In genomic region chr1:207025144-207025880, GRCh38 we compare ENCODE assay signal across 9 cellular contexts. TPM values are rescaled to one million over a fixed set of nuclear protein-coding genes. Genes with fewer than 3 reads are reported as not detected.
A peak's percentile ranks its signal among the peaks of the same experiment; 100 is the strongest.
DNase-seq lines count a peak whose midpoint lies in the region; ATAC-seq, FAIRE-seq and TF ChIP-seq lines count a peak whose summit lies in the region.
"Had no signal": no experiment of that assay in that cellular context is flagged by ENCODE, and none has a peak within 500 bp of the region (broad histone marks: within the 10 kb centered on the region; RNA-seq: fewer than 3 reads in every experiment).

No MANE protein-coding gene starts in this region.

- POLR2A ChIA-PET in H1 (lab: Charles Lee; ENCODE audit: partially characterized antibody): interaction anchor here (0.5 to 1.0 kb wide), 5 partner anchors 8 to 1210 kb away, joined by 3 to 6 read pairs (median 3); partner anchors contain the start of gene C1orf116
- POLR2A ChIA-PET in OCI-LY7 (lab: Charles Lee): interaction anchor here (0.5 kb wide), 1 partner anchor 416 kb away, joined by 3 read pairs; no protein-coding TSS in a partner anchor

- H2BK20ac ChIP-seq in H1 (ENCODE audit: low read length): no peak overlapping the region

- H4K8ac ChIP-seq in H1 (ENCODE audit: extremely low read depth, insufficient read depth, low read length): no peak overlapping the region; the same call in 1 of the 2 replicates

- H2BK120ac ChIP-seq in H1 (replicated peaks; ENCODE audit: low read depth, low read length): no peak overlapping the region

- TF ChIP-seq CTCF in NB4 (IDR thresholded peaks at IDR 0.05; ENCODE audit: low read depth, low read length) (no peak), H1 (IDR thresholded peaks at IDR 0.05; ENCODE audit: control extremely low read depth in 1 of 3, insufficient read depth in 1 of 3, low read depth in 1 of 3, low read length in 3 of 3) (no peak), lung (IDR thresholded peaks at IDR 0.05; ENCODE audit: control extremely low read depth, extremely low read depth) (no peak), OCI-LY7 (conservative IDR thresholded peaks at IDR 0.05; ENCODE audit: low read length) (no peak)

- H3K23ac ChIP-seq in H1 (ENCODE audit: insufficient read length): no peak overlapping the region

- H3K4me2 ChIP-seq in H1 (ENCODE audit: insufficient read depth in 1 of 2, low read depth in 2 of 2, low read length in 2 of 2) (peak overlapping the region; percentile 0 to 47; a peak in 3 of 4 replicates), OCI-LY7 (ENCODE audit: low read length) (no peak overlapping the region)

- H2BK12ac ChIP-seq in H1 (ENCODE audit: low read depth, low read length): no peak overlapping the region

- TF ChIP-seq EP300 in H1 (IDR thresholded peaks at IDR 0.05; ENCODE audit: borderline replicate concordance in 1 of 2, low read depth in 2 of 2, low read length in 2 of 2): no peak

- H3K56ac ChIP-seq in H1 (replicated peaks; ENCODE audit: insufficient read length, low read depth, low read length): no peak overlapping the region

- H2BK5ac ChIP-seq in H1 (ENCODE audit: low read depth, low read length): no peak overlapping the region

- H4K91ac ChIP-seq in H1 (replicated peaks; ENCODE audit: insufficient read length, low read length): no peak overlapping the region

- H3K4me3 Mint-ChIP-seq in activated T-helper 1 cell treated with anti-CD3 and anti-CD28 coated beads, Interleukin-12 subunit alpha, Interleukin-12 subunit beta, Interleukin-2, Interleukin-4 antibody, amounts not matched to agents 30 ng/mL and 10 ng/mL and 1 ng/mL, durations not matched to agents 14 hours and 24 hours and 36 hours: no peak overlapping the region

- H3K36me3 ChIP-seq in ACC112 (ENCODE audit: insufficient read depth, low read length) (no peaks in the 10 kb centered on the region), H1 (ENCODE audit: control insufficient read depth in 2 of 4, insufficient read depth in 4 of 4, low read length in 3 of 4) (peaks cover 0 to 2% (median 0%) of the 10 kb centered on the region in 4 experiments; a peak in 2 of 8 replicates), lung (ENCODE audit: control insufficient read depth in 2 of 2, insufficient read depth in 2 of 2, low read length in 2 of 2) (peaks cover 0 to 4% of the 10 kb centered on the region in 2 donors), OCI-LY7 (ENCODE audit: insufficient read depth, low read length) (no peaks in the 10 kb centered on the region)

- H3K79me2 ChIP-seq in ACC112 (ENCODE audit: control insufficient read depth, insufficient read depth, low read length, unreplicated experiment) (no peaks in the 10 kb centered on the region), H1 (ENCODE audit: control insufficient read depth in 1 of 2, insufficient read depth in 2 of 2, low read length in 2 of 2) (no peaks in the 10 kb centered on the region), OCI-LY7 (ENCODE audit: insufficient read depth, low read depth, low read length) (no peaks in the 10 kb centered on the region)

- TF ChIP-seq POLR2A in NB4 (IDR thresholded peaks at IDR 0.05; ENCODE audit: extremely low read depth, insufficient read length) (no peak), H1 (IDR thresholded peaks at IDR 0.05; ENCODE audit: control extremely low read depth in 1 of 2, low read depth in 2 of 2, low read length in 2 of 2) (no peak)

- no peak overlapping the region for H3K4ac ChIP-seq in H1 (replicated peaks; ENCODE audit: insufficient read length, low read depth, low read length)

- FAIRE-seq in H1 (lab: Jason Lieb, UNC): no peak

- no peak overlapping the region for H3K14ac ChIP-seq in H1 (ENCODE audit: insufficient read length)

- H3K27me3 ChIP-seq in ACC112 (ENCODE audit: insufficient read depth, low read length) (peaks cover 18% of the 10 kb centered on the region), H1 (replicated peaks in 1 of 4; ENCODE audit: control insufficient read depth in 3 of 4, extremely low read depth in 1 of 4, insufficient read depth in 3 of 4, low read length in 3 of 4) (no peaks in the 10 kb centered on the region), lung (ENCODE audit: control insufficient read depth, insufficient read depth) (no peaks in the 10 kb centered on the region)

- H3K9me3 ChIP-seq in H1 (ENCODE audit: insufficient read depth in 2 of 2, low read depth in 1 of 2, low read length in 1 of 2): no peaks in the 10 kb centered on the region
- no peaks in the 10 kb centered on the region for H3K9me3 ChIP-seq in lung (ENCODE audit: control insufficient read depth in 2 of 2, insufficient read depth in 1 of 2, low read length in 1 of 2)
- H3K9me3 ChIP-seq in OCI-LY7 (ENCODE audit: low read length): no peaks in the 10 kb centered on the region

- peak; percentile 48 for ATAC-seq in lung (ENCODE audit: insufficient read depth, low FRiP score)

- H3K4me1 ChIP-seq in ACC112 (ENCODE audit: control insufficient read depth, insufficient read depth, low read length, unreplicated experiment): peaks cover 42% of the 10 kb centered on the region
- peaks cover 3 to 11% (median 9%) of the 10 kb centered on the region in 4 experiments; a peak in 6 of 7 replicates for H3K4me1 ChIP-seq in H1 (replicated peaks in 1 of 4; ENCODE audit: control insufficient read depth in 3 of 4, insufficient read depth in 4 of 4, low read length in 3 of 4)
- H3K4me1 ChIP-seq in lung (ENCODE audit: control insufficient read depth in 2 of 2, insufficient read depth in 2 of 2, low read length in 2 of 2): peaks cover 0 to 17% of the 10 kb centered on the region in 2 donors
- no peaks in the 10 kb centered on the region for H3K4me1 ChIP-seq in OCI-LY7 (ENCODE audit: insufficient read depth, low read length, poor library complexity, severe bottlenecking)

- peak overlapping the region in 2 of 4 experiments; percentile 22 to 43; a peak in 1 of 7 replicates for H3K9ac ChIP-seq in H1 (replicated peaks in 1 of 4; ENCODE audit: extremely low read depth in 1 of 4, low read depth in 3 of 4, low read length in 3 of 4)

- no peak for TF ChIP-seq RAD21 in H1 (IDR thresholded peaks at IDR 0.05 in 1 of 2, conservative IDR thresholded peaks at IDR 0.05 in 1 of 2; ENCODE audit: low read depth in 2 of 2, low read length in 2 of 2)

- intact Hi-C loops in OCI-LY7 (cut with micrococcal nuclease; ENCODE audit: unreplicated experiment): no loop called here
- intact Hi-C loops in activated T-helper 1 cell treated with anti-CD3 and anti-CD28 coated beads, Interleukin-12 subunit alpha, Interleukin-12 subunit beta, Interleukin-2, Interleukin-4 antibody, amounts not matched to agents 30 ng/mL and 10 ng/mL and 1 ng/mL, durations not matched to agents 14 hours and 24 hours and 36 hours (cut with micrococcal nuclease): no loop called here

- H3K23me2 ChIP-seq in H1 (ENCODE audit: low read depth, low read length): no peaks in the 10 kb centered on the region

- no peak overlapping the region for H3K18ac ChIP-seq in H1 (ENCODE audit: extremely low read depth, low read length)

- no peaks in the 10 kb centered on the region for H3K9me3 Mint-ChIP-seq in activated T-helper 1 cell treated with anti-CD3 and anti-CD28 coated beads, Interleukin-12 subunit alpha, Interleukin-12 subunit beta, Interleukin-2, Interleukin-4 antibody, amounts not matched to agents 30 ng/mL and 10 ng/mL and 1 ng/mL, durations not matched to agents 14 hours and 24 hours and 36 hours

- H3K27ac ChIP-seq in ACC112 (ENCODE audit: low read depth, low read length) (peak overlapping the region; percentile 35; the same call in 1 of the 2 replicates), H1 (ENCODE audit: low read depth, low read length) (no peak overlapping the region), lung (ENCODE audit: low read depth in 1 of 2, low read length in 1 of 2) (peak overlapping the region; percentile 79 to 95), OCI-LY7 (ENCODE audit: low read depth, low read length, poor library complexity, severe bottlenecking) (no peak overlapping the region)

- no peaks in the 10 kb centered on the region for H4K20me1 ChIP-seq in H1 (replicated peaks in 1 of 2; ENCODE audit: control insufficient read depth in 1 of 2, insufficient read depth in 2 of 2, low read length in 2 of 2)
- no peaks in the 10 kb centered on the region for H4K20me1 ChIP-seq in OCI-LY7 (ENCODE audit: insufficient read depth, low read length)

- WGBS in H1 (ENCODE audit: extremely low coverage in 1 of 2, insufficient coverage in 1 of 2, insufficient read length in 1 of 2, insufficient replicate concordance in 2 of 2, low coverage in 1 of 2, low lambda C conversion rate in 2 of 2, missing lambda C conversion rate in 1 of 2), 2 experiments: 45% methylated on average over 2 of the region's 5 CpGs; no CpG with 5 or more reads in 1 of the 2 experiments
- 46 to 51% methylated on average over 4 to 5 of the region's 5 CpGs for WGBS in lung, 2 donors

- no peak overlapping the region for H2BK15ac ChIP-seq in H1 (ENCODE audit: low read length)

- H3K79me1 ChIP-seq in H1 (ENCODE audit: low read depth, low read length): no peaks in the 10 kb centered on the region

- H3K4me3 ChIP-seq in ACC112 (ENCODE audit: low read depth, low read length) (no peak overlapping the region), NB4 (ENCODE audit: low read depth, low read length) (peak overlapping the region; percentile 9), H1 (ENCODE audit: extremely low read depth in 1 of 4, insufficient read depth in 2 of 4, low read depth in 3 of 4, low read length in 4 of 4) (peak overlapping the region in 2 of 4 experiments; percentile 17 to 26; a peak in 3 of 8 replicates), lung (no peak overlapping the region), OCI-LY7 (ENCODE audit: low read depth, low read length, poor library complexity, severe bottlenecking) (no peak overlapping the region)

- H3K27ac Mint-ChIP-seq in activated T-helper 1 cell treated with anti-CD3 and anti-CD28 coated beads, Interleukin-12 subunit alpha, Interleukin-12 subunit beta, Interleukin-2, Interleukin-4 antibody, amounts not matched to agents 30 ng/mL and 10 ng/mL and 1 ng/mL, durations not matched to agents 14 hours and 24 hours and 36 hours: no peak overlapping the region

- CTCF ChIA-PET in H1 (lab: Charles Lee; ENCODE audit: partially characterized antibody): interaction anchor here (0.6 to 10.5 kb wide), 10 partner anchors 17 to 161 kb away, joined by 3 to 122 read pairs (median 3); no protein-coding TSS in a partner anchor
- CTCF ChIA-PET in OCI-LY7 (lab: Charles Lee; ENCODE audit: unreplicated experiment): no interaction called here

- peaks cover 20% of the 10 kb centered on the region for H3K27me3 Mint-ChIP-seq in activated T-helper 1 cell treated with anti-CD3 and anti-CD28 coated beads, Interleukin-12 subunit alpha, Interleukin-12 subunit beta, Interleukin-2, Interleukin-4 antibody, amounts not matched to agents 30 ng/mL and 10 ng/mL and 1 ng/mL, durations not matched to agents 14 hours and 24 hours and 36 hours (ENCODE audit: insufficient read depth)

- H3K4me1 Mint-ChIP-seq in activated T-helper 1 cell treated with anti-CD3 and anti-CD28 coated beads, Interleukin-12 subunit alpha, Interleukin-12 subunit beta, Interleukin-2, Interleukin-4 antibody, amounts not matched to agents 30 ng/mL and 10 ng/mL and 1 ng/mL, durations not matched to agents 14 hours and 24 hours and 36 hours (ENCODE audit: low read depth): no peaks in the 10 kb centered on the region

- no TSS peak for BruUV-seq in OCI-LY7 (replicated peaks; lab: Mats Ljungman, UMichigan)

- no peak overlapping the region for H2AFZ ChIP-seq in ACC112 (ENCODE audit: low read length, unreplicated experiment)
- H2AFZ ChIP-seq in H1 (ENCODE audit: low read length): no peak overlapping the region
- no peak overlapping the region for H2AFZ ChIP-seq in OCI-LY7 (ENCODE audit: low read length)

- no peak overlapping the region for H2AK5ac ChIP-seq in H1 (ENCODE audit: low read depth, low read length)

- no peak overlapping the region for H4K5ac ChIP-seq in H1 (ENCODE audit: insufficient read length, low read depth, low read length)

- no peaks in the 10 kb centered on the region for H3K36me3 Mint-ChIP-seq in activated T-helper 1 cell treated with anti-CD3 and anti-CD28 coated beads, Interleukin-12 subunit alpha, Interleukin-12 subunit beta, Interleukin-2, Interleukin-4 antibody, amounts not matched to agents 30 ng/mL and 10 ng/mL and 1 ng/mL, durations not matched to agents 14 hours and 24 hours and 36 hours (ENCODE audit: low read depth)

- no peaks in the 10 kb centered on the region for H3K9me2 ChIP-seq in OCI-LY7 (ENCODE audit: insufficient read depth, low read length)

- DNase-seq in NB4 (ENCODE audit: low read depth): peak; percentile 31
- DNase-seq in H1 (ENCODE audit: low read depth in 1 of 2, low spot score in 2 of 2): peak in 1 of 2 experiments; percentile 55
- no peak for DNase-seq in lung (ENCODE audit: low spot score)
- DNase-seq in NCI-H1092 (lab: John Stamatoyannopoulos, UW): no peak
- DNase-seq in activated naive CD4-positive, alpha-beta T cell treated with Interleukin-2 at 50 U/mL for 16 hours: no peak
- DNase-seq in OCI-LY7 (ENCODE audit: low spot score): no peak
- no peak for DNase-seq in activated T-helper 1 cell treated with anti-CD3 and anti-CD28 coated beads, Interleukin-12 subunit alpha, Interleukin-12 subunit beta, Interleukin-2, Interleukin-4 antibody, amounts not matched to agents 30 ng/mL and 10 ng/mL and 1 ng/mL, durations not matched to agents 14 hours and 24 hours and 36 hours (ENCODE audit: low spot score)

RNA-seq across cellular contexts. Expression of gene C1orf116, which starts 7.2 kb away (rescaled TPM):
- 3.8 and 3.9 TPM in 2 replicates for total RNA-seq in H1 (2021; fragmentation: NEBNext Ultra II Directional; extraction: Animal tissue kit (Norgen Biotek cat#: 25700))
- polyA plus RNA-seq in H1 (2011; rRNA removed) (1.7 and 2.2 TPM in 2 replicates), lung (10 to 100 TPM; 27.7 to 59.9 TPM)
- 1.1 TPM for polyA plus RNA-seq in H1 (2011; cell fraction: cytosol; rRNA removed)
- 2.6 TPM for polyA plus RNA-seq in H1 (2011; cell fraction: nucleus; rRNA removed)
- 3.0 to 3.3 TPM (median 3.2 TPM) in 4 replicates for polyA plus RNA-seq in H1 (2012, experiment 1 of 2)
- polyA plus RNA-seq in H1 (2012, experiment 2 of 2): 2.9 TPM
- polyA plus RNA-seq in H1 (2013, experiment 1 of 2): 2.7 TPM
- polyA plus RNA-seq in H1 (2013, experiment 2 of 2): 2.8 TPM
- 2.0 and 2.4 TPM in 2 replicates for polyA minus RNA-seq in H1 (2011; rRNA and poly(A)+ RNA removed)
- 1.8 TPM for polyA minus RNA-seq in H1 (2011; cell fraction: cytosol; rRNA and poly(A)+ RNA removed)
- polyA minus RNA-seq in H1 (2011; cell fraction: nucleus; rRNA and poly(A)+ RNA removed): 3.3 TPM
- total RNA-seq in lung (100 to 1,000 TPM; 123 to 130 TPM), OCI-LY7 (2022) (not detected in 2 replicates)
- not detected in 2 replicates for total RNA-seq in OCI-LY7 (2014; rRNA removed; shearing (Covaris generic))
- not detected in 2 replicates for total RNA-seq in activated T-helper 1 cell treated with anti-CD3 and anti-CD28 coated beads, Interleukin-12 subunit alpha, Interleukin-12 subunit beta, Interleukin-2, Interleukin-4 antibody, amounts not matched to agents 30 ng/mL and 10 ng/mL and 1 ng/mL, durations not matched to agents 14 hours and 24 hours and 36 hours
- polyA plus RNA-seq: BJ had no signal

RNA-seq across cellular contexts. Expression of gene YOD1, which starts 25.7 kb away (rescaled TPM):
- total RNA-seq in H1 (2021; fragmentation: NEBNext Ultra II Directional; extraction: Animal tissue kit (Norgen Biotek cat#: 25700)): 11.8 TPM in 2 replicates
- polyA plus RNA-seq in H1 (2011; rRNA removed): 1.1 and 1.9 TPM in 2 replicates
- polyA plus RNA-seq in H1 (2011; cell fraction: cytosol; rRNA removed): 2.5 TPM
- 1.4 TPM for polyA plus RNA-seq in H1 (2011; cell fraction: nucleus; rRNA removed)
- polyA plus RNA-seq in H1 (2012, experiment 1 of 2): 2.8 to 6.8 TPM (median 3.8 TPM) in 4 replicates
- polyA plus RNA-seq in H1 (2012, experiment 2 of 2): 0.34 TPM
- 5.9 TPM for polyA plus RNA-seq in H1 (2013, experiment 1 of 2)
- 5.5 TPM for polyA plus RNA-seq in H1 (2013, experiment 2 of 2)
- polyA minus RNA-seq in H1 (2011; rRNA and poly(A)+ RNA removed): 4.0 and 5.6 TPM in 2 replicates
- 4.0 TPM for polyA minus RNA-seq in H1 (2011; cell fraction: cytosol; rRNA and poly(A)+ RNA removed)
- polyA minus RNA-seq in H1 (2011; cell fraction: nucleus; rRNA and poly(A)+ RNA removed): 17.4 TPM
- 10 to 100 TPM in 1 of 2 donors, 1 to 10 TPM in 1; 7.1 to 34.4 TPM for total RNA-seq in lung
- 1 to 10 TPM; 3.4 to 3.7 TPM for polyA plus RNA-seq in lung
- total RNA-seq in OCI-LY7 (2014; rRNA removed; shearing (Covaris generic)): 13.1 and 16.2 TPM in 2 replicates
- total RNA-seq in OCI-LY7 (2022): 16.5 and 17.4 TPM in 2 replicates
- 8.4 and 8.7 TPM in 2 replicates for total RNA-seq in activated T-helper 1 cell treated with anti-CD3 and anti-CD28 coated beads, Interleukin-12 subunit alpha, Interleukin-12 subunit beta, Interleukin-2, Interleukin-4 antibody, amounts not matched to agents 30 ng/mL and 10 ng/mL and 1 ng/mL, durations not matched to agents 14 hours and 24 hours and 36 hours

RNA-seq across cellular contexts. Expression of gene PFKFB2, which starts 27.8 kb away (rescaled TPM):
- 17.8 and 19.1 TPM in 2 replicates for total RNA-seq in H1 (2021; fragmentation: NEBNext Ultra II Directional; extraction: Animal tissue kit (Norgen Biotek cat#: 25700))
- polyA plus RNA-seq in H1 (2011; rRNA removed) (5.5 and 6.7 TPM in 2 replicates), lung (10 to 100 TPM; 19.9 to 28.4 TPM)
- polyA plus RNA-seq in H1 (2011; cell fraction: cytosol; rRNA removed): 8.2 TPM
- polyA plus RNA-seq in H1 (2011; cell fraction: nucleus; rRNA removed): 7.2 TPM
- 7.9 to 11.8 TPM (median 9.3 TPM) in 4 replicates for polyA plus RNA-seq in H1 (2012, experiment 1 of 2)
- polyA plus RNA-seq in H1 (2012, experiment 2 of 2): 0.58 TPM
- polyA plus RNA-seq in H1 (2013, experiment 1 of 2): 6.2 TPM
- polyA plus RNA-seq in H1 (2013, experiment 2 of 2): 6.1 TPM
- polyA minus RNA-seq in H1 (2011; rRNA and poly(A)+ RNA removed): 14.8 and 16.5 TPM in 2 replicates
- 6.5 TPM for polyA minus RNA-seq in H1 (2011; cell fraction: cytosol; rRNA and poly(A)+ RNA removed)
- polyA minus RNA-seq in H1 (2011; cell fraction: nucleus; rRNA and poly(A)+ RNA removed): 8.3 TPM
- total RNA-seq in lung (10 to 100 TPM; 50.8 to 52.3 TPM), OCI-LY7 (2022) (13.1 and 14.4 TPM in 2 replicates)
- total RNA-seq in OCI-LY7 (2014; rRNA removed; shearing (Covaris generic)): 8.8 and 9.8 TPM in 2 replicates
- 2.9 and 4.4 TPM in 2 replicates for total RNA-seq in activated T-helper 1 cell treated with anti-CD3 and anti-CD28 coated beads, Interleukin-12 subunit alpha, Interleukin-12 subunit beta, Interleukin-2, Interleukin-4 antibody, amounts not matched to agents 30 ng/mL and 10 ng/mL and 1 ng/mL, durations not matched to agents 14 hours and 24 hours and 36 hours

RNA-seq across cellular contexts. Expression of gene FCAMR, which starts 55.1 kb away (rescaled TPM):
- not detected in 2 replicates for total RNA-seq in H1 (2021; fragmentation: NEBNext Ultra II Directional; extraction: Animal tissue kit (Norgen Biotek cat#: 25700))
- not detected in 2 replicates for polyA plus RNA-seq in H1 (2011; rRNA removed)
- not detected for polyA plus RNA-seq in H1 (2011; cell fraction: cytosol; rRNA removed)
- not detected for polyA plus RNA-seq in H1 (2011; cell fraction: nucleus; rRNA removed)
- not detected in 4 replicates for polyA plus RNA-seq in H1 (2012, experiment 1 of 2)
- not detected for polyA plus RNA-seq in H1 (2012, experiment 2 of 2)
- not detected for polyA plus RNA-seq in H1 (2013, experiment 1 of 2)
- not detected for polyA plus RNA-seq in H1 (2013, experiment 2 of 2)
- not detected in 2 replicates for polyA minus RNA-seq in H1 (2011; rRNA and poly(A)+ RNA removed)
- not detected for polyA minus RNA-seq in H1 (2011; cell fraction: cytosol; rRNA and poly(A)+ RNA removed)
- not detected for polyA minus RNA-seq in H1 (2011; cell fraction: nucleus; rRNA and poly(A)+ RNA removed)
- total RNA-seq in lung: under 1 TPM in 1 of 2 donors, not detected in 1; 0.40 TPM
- under 1 TPM in 1 of 2 donors, not detected in 1; 0.18 TPM for polyA plus RNA-seq in lung
- total RNA-seq in OCI-LY7 (2014; rRNA removed; shearing (Covaris generic)): not detected in 2 replicates
- total RNA-seq in OCI-LY7 (2022): not detected in 2 replicates
- not detected in 2 replicates for total RNA-seq in activated T-helper 1 cell treated with anti-CD3 and anti-CD28 coated beads, Interleukin-12 subunit alpha, Interleukin-12 subunit beta, Interleukin-2, Interleukin-4 antibody, amounts not matched to agents 30 ng/mL and 10 ng/mL and 1 ng/mL, durations not matched to agents 14 hours and 24 hours and 36 hours
- polyA plus RNA-seq: BJ had no signal

Comparison
In these comparisons a context has a peak if more than half of its experiments do, and no peak if none do; other contexts are left out.
1. H3K27ac ChIP-seq: peak in ACC112 (single experiment) and lung (2 of 2); none in H1 (single experiment) and OCI-LY7 (single experiment).
2. RNA of gene C1orf116, which starts 7.2 kb away (total RNA-seq): 123 to 130 TPM in lung; 3.8 to 3.9 TPM in H1, not detected in OCI-LY7 and not detected in activated T-helper 1 cell treated with anti-CD3 and anti-CD28 coated beads, Interleukin-12 subunit alpha, Interleukin-12 subunit beta, Interleukin-2, Interleukin-4 antibody, amounts not matched to agents 30 ng/mL and 10 ng/mL and 1 ng/mL, durations not matched to agents 14 hours and 24 hours and 36 hours; every median in the first group is over 10 times any median in the second.